In genomic region chr18:54378057-54378456, GRCh38 we compare ENCODE assay signal across 21 cellular contexts. TPM values are rescaled to one million over a fixed set of nuclear protein-coding genes. Genes with fewer than 3 reads are reported as not detected.
DNase-seq lines count a peak whose midpoint lies in the region; ATAC-seq, FAIRE-seq and TF ChIP-seq lines count a peak whose summit lies in the region.
"Had no signal": no experiment of that assay in that cellular context is flagged by ENCODE, and none has a peak within 500 bp of the region (broad histone marks: within the 10 kb centered on the region; RNA-seq: fewer than 3 reads in every experiment).

No MANE protein-coding gene starts in this region.

- no peak for TF ChIP-seq CTCF in foreskin fibroblast (IDR thresholded peaks at IDR 0.05; ENCODE audit: low read depth, low read length)

- FAIRE-seq in small intestine (lab: Jason Lieb, UNC), result peak; percentile 41
- FAIRE-seq: GM12891, GM19239, H54 had no signal

- no peaks in the 10 kb centered on the region for H3K27me3 ChIP-seq in CD8-positive, alpha-beta memory T cell (ENCODE audit: insufficient read depth, low read length, poor library complexity, severe bottlenecking)
- H3K27me3 ChIP-seq in small intestine (ENCODE audit: control insufficient read depth in 2 of 2, insufficient read depth in 2 of 2, low read length in 2 of 2), result no peaks in the 10 kb centered on the region
- H3K27me3 ChIP-seq: BLaER1 treated with 17β-estradiol and CSF1 and Interleukin-3, amounts not matched to agents 10 nM and 100 nM had no signal

- POLR2A ChIA-PET in CD8-positive, alpha-beta memory T cell (lab: Charles Lee), result no interaction called here

- H3K36me3 ChIP-seq in CD8-positive, alpha-beta memory T cell (ENCODE audit: insufficient read depth, low read length), result no peaks in the 10 kb centered on the region
- no peaks in the 10 kb centered on the region for H3K36me3 ChIP-seq in small intestine (ENCODE audit: control insufficient read depth in 2 of 2, insufficient read depth in 2 of 2, low read length in 2 of 2)

- H3K9me3 Mint-ChIP-seq in CD8-positive, alpha-beta memory T cell, result no peaks in the 10 kb centered on the region
- H3K9me3 Mint-ChIP-seq: CD4-positive, alpha-beta T cell; IgD-negative memory B cell had no signal

- H3K9me3 ChIP-seq in CD8-positive, alpha-beta memory T cell (ENCODE audit: low read length), result no peaks in the 10 kb centered on the region
- H3K9me3 ChIP-seq in T-helper 17 cell (ENCODE audit: control insufficient read depth, low read length, poor library complexity, severe bottlenecking), result no peaks in the 10 kb centered on the region
- H3K9me3 ChIP-seq in small intestine (ENCODE audit: control insufficient read depth, low read depth), result no peaks in the 10 kb centered on the region
- H3K9me3 ChIP-seq: BLaER1 treated with 17β-estradiol and CSF1 and Interleukin-3, amounts not matched to agents 10 nM and 100 nM had no signal

- DNase-seq in CD8-positive, alpha-beta memory T cell, result no peak
- DNase-seq in T-helper 17 cell (no peak), small intestine (no peak), foreskin fibroblast (no peak), SIG-M5 (lab: John Stamatoyannopoulos, UW) (no peak), germinal center (ENCODE audit: low spot score) (no peak)
- DNase-seq: ACHN; CD4-positive, alpha-beta T cell; DMS79; GM23248; KG1 had no signal

- H3K27ac ChIP-seq in CD8-positive, alpha-beta memory T cell (ENCODE audit: low read depth, low read length), result no peak overlapping the region
- no peak overlapping the region for H3K27ac ChIP-seq in small intestine (ENCODE audit: low read depth in 1 of 2, low read length in 1 of 2)
- H3K27ac ChIP-seq: BLaER1 treated with 17β-estradiol and CSF1 and Interleukin-3, amounts not matched to agents 10 nM and 100 nM; GM23248 had no signal

- H3K4me1 ChIP-seq in CD8-positive, alpha-beta memory T cell (ENCODE audit: insufficient read depth, low read length), result no peaks in the 10 kb centered on the region
- H3K4me1 ChIP-seq in small intestine (ENCODE audit: control insufficient read depth in 2 of 2, insufficient read depth in 1 of 2, low read depth in 1 of 2, low read length in 1 of 2), result no peaks in the 10 kb centered on the region
- H3K4me1 ChIP-seq: BLaER1 treated with 17β-estradiol and CSF1 and Interleukin-3, amounts not matched to agents 10 nM and 100 nM had no signal

- peak overlapping the region in 2 of 8 donors; percentile 4 to 16 for H3K27ac Mint-ChIP-seq in CD8-positive, alpha-beta memory T cell
- no peak overlapping the region for H3K27ac Mint-ChIP-seq in T-helper 17 cell
- H3K27ac Mint-ChIP-seq: CD4-positive, alpha-beta T cell; IgD-negative memory B cell had no signal

- WGBS in small intestine, 3 donors, result 83 to 92% (median 83%) methylated on average over 4 of the region's 4 CpGs

- ATAC-seq in GM19351 (IDR thresholded peaks at IDR 0.05; ENCODE audit: unreplicated experiment) (peak; percentile 77), T-helper 17 cell (no peak)
- ATAC-seq: HCT116 had no signal

- no peaks in the 10 kb centered on the region for H3K27me3 Mint-ChIP-seq in CD8-positive, alpha-beta memory T cell
- H3K27me3 Mint-ChIP-seq in T-helper 17 cell, result no peaks in the 10 kb centered on the region
- H3K27me3 Mint-ChIP-seq: CD4-positive, alpha-beta T cell; IgD-negative memory B cell had no signal

- CTCF ChIA-PET in CD8-positive, alpha-beta memory T cell (lab: Charles Lee), result no interaction called here

- H3K36me3 Mint-ChIP-seq in CD8-positive, alpha-beta memory T cell, result peaks cover 0 to 10% (median 5%) of the 10 kb centered on the region in 3 donors
- H3K36me3 Mint-ChIP-seq in T-helper 17 cell (ENCODE audit: low read depth), result peaks cover 4% of the 10 kb centered on the region

- peak overlapping the region in 5 of 7 donors; percentile 6 to 56 (median 16) for H3K4me3 Mint-ChIP-seq in CD8-positive, alpha-beta memory T cell
- peak overlapping the region; percentile 19 for H3K4me3 Mint-ChIP-seq in T-helper 17 cell
- H3K4me3 Mint-ChIP-seq: CD4-positive, alpha-beta T cell had no signal

- peaks cover 0 to 6% (median 5%) of the 10 kb centered on the region in 3 donors for H3K4me1 Mint-ChIP-seq in CD8-positive, alpha-beta memory T cell
- no peaks in the 10 kb centered on the region for H3K4me1 Mint-ChIP-seq in T-helper 17 cell

- H3K4me3 ChIP-seq in CD8-positive, alpha-beta memory T cell (ENCODE audit: low read length), result no peak overlapping the region
- H3K4me3 ChIP-seq in small intestine (ENCODE audit: low read depth in 1 of 2, low read length in 2 of 2), result no peak overlapping the region
- no peak overlapping the region for H3K4me3 ChIP-seq in foreskin fibroblast (ENCODE audit: low read depth in 1 of 2, low read length in 2 of 2)
- H3K4me3 ChIP-seq: BLaER1 treated with 17β-estradiol and CSF1 and Interleukin-3, amounts not matched to agents 10 nM and 100 nM; GM23248 had no signal

RNA-seq across cellular contexts. Expression of gene C18orf54, which starts 20.4 kb away (rescaled TPM):
- total RNA-seq in CD8-positive, alpha-beta memory T cell, result 10 to 100 TPM; 10.1 to 10.6 TPM
- 1.1 TPM for polyA plus RNA-seq in CD8-positive, alpha-beta memory T cell
- total RNA-seq in T-helper 17 cell, result 1 to 10 TPM in 1 of 2 donors, under 1 TPM in 1; 0.92 to 1.5 TPM
- polyA plus RNA-seq in small intestine, result under 1 TPM in 2 of 3 donors, not detected in 1; 0.27 to 0.79 TPM

RNA-seq across cellular contexts. Expression of gene STARD6, which starts 20.4 kb away (rescaled TPM):
- total RNA-seq in CD8-positive, alpha-beta memory T cell, result under 1 TPM in 1 of 2 experiments, not detected in 1; 0.46 TPM
- not detected for polyA plus RNA-seq in CD8-positive, alpha-beta memory T cell
- total RNA-seq in T-helper 17 cell, result not detected
- polyA plus RNA-seq in small intestine, result not detected
- total RNA-seq: A172; CD4-positive, alpha-beta T cell; G401; GM23248; HT1080 had no signal
- polyA plus RNA-seq: GM23248, IgD-negative memory B cell had no signal

Comparison
In these comparisons a context has a peak if more than half of its experiments do, and no peak if none do; other contexts are left out.
1. RNA of gene C18orf54, which starts 20.4 kb away (total RNA-seq): 10.1 to 10.6 TPM in CD8-positive, alpha-beta memory T cell; 0.92 to 1.5 TPM in T-helper 17 cell; every median in the first group is over 4 times any median in the second.